16 cellular contexts compared by ENCODE assay signal in the genomic region with DNA sequence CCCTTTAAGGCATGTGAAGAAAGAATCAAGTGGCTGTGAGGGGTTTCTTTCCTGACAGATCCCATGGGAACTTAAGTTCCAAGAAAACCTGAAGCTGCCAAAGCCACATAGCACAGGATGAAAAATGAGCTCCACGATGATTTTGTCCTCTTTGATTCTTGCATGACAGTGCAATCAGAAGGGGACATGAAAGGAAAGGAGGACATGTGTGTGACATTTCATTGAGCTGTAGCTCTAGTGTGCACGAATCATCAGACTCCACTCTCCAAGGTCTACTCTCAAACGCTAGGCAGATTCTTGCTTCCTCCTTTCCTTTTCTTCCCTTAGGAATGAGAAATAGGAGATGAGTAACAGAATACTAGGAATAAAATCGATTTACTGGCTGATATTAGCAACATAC.
DNase-seq lines count a peak whose midpoint lies in the region; FAIRE-seq and TF ChIP-seq lines count a peak whose summit lies in the region.
"Had no signal": no experiment of that assay in that cellular context is flagged by ENCODE, and none has a peak within 500 bp of the region (broad histone marks: within the 10 kb centered on the region; RNA-seq: fewer than 3 reads in every experiment).

No MANE protein-coding gene starts in this region.

- H3K9me3 ChIP-seq in OCI-LY1 (ENCODE audit: low read length) = no peaks in the 10 kb centered on the region; the same call in 1 of the 2 replicates
- H3K9me3 ChIP-seq in endothelial cell of umbilical vein (replicated peaks; ENCODE audit: control insufficient read depth, insufficient read depth, low read length) = no peaks in the 10 kb centered on the region
- H3K9me3 ChIP-seq in trophoblast cell (ENCODE audit: insufficient read depth, low read depth, low read length) = no peaks in the 10 kb centered on the region
- H3K9me3 ChIP-seq: HAP-1 had no signal

- no peak overlapping the region for H3K4me3 ChIP-seq in OCI-LY1 (ENCODE audit: low read depth, low read length, poor library complexity, severe bottlenecking)
- no peak overlapping the region for H3K4me3 ChIP-seq in endothelial cell of umbilical vein (replicated peaks in 1 of 3; ENCODE audit: insufficient read depth in 1 of 3, low read depth in 1 of 3, low read length in 3 of 3)
- H3K4me3 ChIP-seq in trophoblast cell (ENCODE audit: low read depth, low read length) = no peak overlapping the region
- H3K4me3 ChIP-seq: HAP-1 had no signal

- peak overlapping the region; percentile 54 for H4K8ac ChIP-seq in trophoblast cell (ENCODE audit: low read depth, low read length)

- TF ChIP-seq CTCF in OCI-LY1 (IDR thresholded peaks at IDR 0.05; ENCODE audit: low read length) (no peak), endothelial cell of umbilical vein (IDR thresholded peaks at IDR 0.05; ENCODE audit: extremely low read depth in 1 of 2, insufficient read depth in 1 of 2, low read depth in 1 of 2, low read length in 2 of 2) (no peak)

- H3K9me1 ChIP-seq in endothelial cell of umbilical vein (replicated peaks; ENCODE audit: control insufficient read depth, extremely low read depth, insufficient read depth, low read length) = no peaks in the 10 kb centered on the region

- H3K14ac ChIP-seq in trophoblast cell (ENCODE audit: low read length) = peak overlapping the region; percentile 44

- no peak overlapping the region for H4K91ac ChIP-seq in trophoblast cell (ENCODE audit: low read depth, low read length)

- peak overlapping the region; percentile 98 for H2BK12ac ChIP-seq in trophoblast cell (ENCODE audit: low read length)

- no peak overlapping the region for H3K4ac ChIP-seq in trophoblast cell (ENCODE audit: low read depth, low read length)

- intact Hi-C loops in endothelial cell of umbilical vein (cut with micrococcal nuclease) = loop anchor here (10.0 kb wide), 1 partner anchor 490 kb away; no protein-coding TSS in a partner anchor

- peak overlapping the region; percentile 51 for H2BK120ac ChIP-seq in trophoblast cell (ENCODE audit: insufficient read depth, low read length, poor library complexity)

- DNase-seq in DMS53 treated with DMSO at 0.1 percent for 48 hours (lab: John Stamatoyannopoulos, UW; ENCODE audit: unreplicated experiment) (peak; percentile 24), endothelial cell of umbilical vein (ENCODE audit: low read depth, low spot score) (peak; percentile 55), trophoblast cell (no peak), NCI-H345 treated with DMSO at 0.1 percent for 48 hours (lab: John Stamatoyannopoulos, UW; ENCODE audit: unreplicated experiment) (no peak), ecto neural progenitor cell (ENCODE audit: low spot score) (no peak), NCI-H446 (lab: John Stamatoyannopoulos, UW) (no peak)
- DNase-seq in activated CD4-positive, alpha-beta T cell treated with anti-CD3 and anti-CD28 coated beads for 48 hours = no peak
- DNase-seq: DMS153, NCI-H1417 treated with DMSO at 0.1 percent for 48 hours, NCI-H2029, NCI-H2227 treated with DMSO at 0.1 percent for 48 hours, NCI-H526 treated with DMSO at 0.1 percent for 48 hours, PC-3 had no signal

- peak; percentile 72 for FAIRE-seq in endothelial cell of umbilical vein (lab: Jason Lieb, UNC)
- FAIRE-seq: GM12891 had no signal

- H4K12ac ChIP-seq in trophoblast cell (ENCODE audit: low read depth, low read length) = no peak overlapping the region

- H3K9ac ChIP-seq in OCI-LY1 (ENCODE audit: low read length) (peak overlapping the region; percentile 30; the same call in 1 of the 2 replicates), endothelial cell of umbilical vein (replicated peaks; ENCODE audit: extremely low read depth, insufficient read depth, low read length) (peak overlapping the region; percentile 69), trophoblast cell (ENCODE audit: low read length) (no peak overlapping the region)

- H3K27ac ChIP-seq in OCI-LY1 (ENCODE audit: low read depth, low read length, poor library complexity, severe bottlenecking) (peak overlapping the region; percentile 54), endothelial cell of umbilical vein (ENCODE audit: insufficient read depth, low read depth, low read length) (peak overlapping the region; percentile 86), trophoblast cell (ENCODE audit: low read depth, low read length) (no peak overlapping the region)

- TF ChIP-seq POLR2A in endothelial cell of umbilical vein (IDR thresholded peaks at IDR 0.05; ENCODE audit: low read depth, low read length) = no peak

- no peaks in the 10 kb centered on the region for H3K9me2 ChIP-seq in OCI-LY1 (ENCODE audit: low read depth, low read length)

- no peaks in the 10 kb centered on the region for H3K27me3 ChIP-seq in OCI-LY1 (ENCODE audit: insufficient read depth, low read length)
- no peaks in the 10 kb centered on the region for H3K27me3 ChIP-seq in endothelial cell of umbilical vein (ENCODE audit: control insufficient read depth in 2 of 2, insufficient read depth in 2 of 2, low read length in 2 of 2)
- no peaks in the 10 kb centered on the region for H3K27me3 ChIP-seq in trophoblast cell (ENCODE audit: insufficient read depth, low read length)

- dilution Hi-C loops in endothelial cell of umbilical vein (cut with MboI; ENCODE audit: extremely low pct_ligation_motif_present, low sequenced_read_pairs) = no loop called here

- no CpG with 5 or more reads among the region's 4 CpGs for WGBS in trophoblast cell (ENCODE audit: extremely low coverage, insufficient coverage, insufficient read length)

- H3K36me3 ChIP-seq in OCI-LY1 (ENCODE audit: insufficient read depth, low read length) (no peaks in the 10 kb centered on the region), endothelial cell of umbilical vein (ENCODE audit: control insufficient read depth in 2 of 2, extremely low read depth in 1 of 2, insufficient read depth in 2 of 2, low read length in 2 of 2) (no peaks in the 10 kb centered on the region), trophoblast cell (ENCODE audit: control insufficient read depth in 1 of 2, insufficient read depth in 2 of 2, low read length in 2 of 2) (no peaks in the 10 kb centered on the region)
- H3K36me3 ChIP-seq: HAP-1 had no signal

- no peak overlapping the region for H3K23ac ChIP-seq in trophoblast cell (ENCODE audit: low read length)

- CTCF ChIA-PET in endothelial cell of umbilical vein (lab: Charles Lee) = no interaction called here

- H3K18ac ChIP-seq in trophoblast cell (ENCODE audit: low read length) = peak overlapping the region; percentile 75

- no peaks in the 10 kb centered on the region for H3F3A ChIP-seq in OCI-LY1 (ENCODE audit: insufficient read depth, low read length)

- peaks cover 20% of the 10 kb centered on the region for H3K79me1 ChIP-seq in trophoblast cell (ENCODE audit: low read length)

- POLR2A ChIA-PET in endothelial cell of umbilical vein (lab: Charles Lee) = no interaction called here

- no peak overlapping the region for H2AK5ac ChIP-seq in trophoblast cell (ENCODE audit: low read length)

- H2AFZ ChIP-seq in OCI-LY1 (ENCODE audit: low read length) (no peak overlapping the region), endothelial cell of umbilical vein (ENCODE audit: low read depth, low read length) (peak overlapping the region; percentile 52), trophoblast cell (ENCODE audit: insufficient read depth, low read length, poor library complexity) (no peak overlapping the region)

- H3K4me1 ChIP-seq in OCI-LY1 (ENCODE audit: insufficient read depth, low read length, severe bottlenecking) (peaks cover 47% of the 10 kb centered on the region), endothelial cell of umbilical vein (ENCODE audit: control insufficient read depth, extremely low read depth, insufficient read depth, low read length) (peaks cover 54% of the 10 kb centered on the region), trophoblast cell (ENCODE audit: control insufficient read depth in 1 of 2, insufficient read depth in 2 of 2, low read length in 2 of 2) (peaks cover 3 to 10% of the 10 kb centered on the region in 2 experiments)
- H3K4me1 ChIP-seq: HAP-1 had no signal

- H4K20me1 ChIP-seq in OCI-LY1 (ENCODE audit: insufficient read depth, low read length) (no peaks in the 10 kb centered on the region), endothelial cell of umbilical vein (replicated peaks; ENCODE audit: control insufficient read depth, extremely low read depth, insufficient read depth, low read length) (no peaks in the 10 kb centered on the region)

- H3K79me2 ChIP-seq in OCI-LY1 (ENCODE audit: insufficient read depth, low read length) (no peaks in the 10 kb centered on the region), endothelial cell of umbilical vein (ENCODE audit: control insufficient read depth, insufficient read depth, low read length) (no peaks in the 10 kb centered on the region), trophoblast cell (ENCODE audit: control insufficient read depth, insufficient read depth, low read length, poor library complexity) (no peaks in the 10 kb centered on the region)

- BruUV-seq in endothelial cell of umbilical vein (replicated peaks; lab: Mats Ljungman, UMichigan) = no TSS peak

- H3K4me2 ChIP-seq in OCI-LY1 (ENCODE audit: low read length) (no peak overlapping the region; the same call in 1 of the 2 replicates), endothelial cell of umbilical vein (ENCODE audit: insufficient read depth, low read length) (peak overlapping the region; percentile 0), trophoblast cell (ENCODE audit: low read length) (no peak overlapping the region)

- peak overlapping the region; percentile 93 for H2BK5ac ChIP-seq in trophoblast cell (ENCODE audit: low read depth, low read length, poor library complexity)

TF ChIP-seq in endothelial cell of umbilical vein, 7 proteins besides CTCF, POLR2A, EP300 and RAD21:
- TF ChIP-seq POLR2AphosphoS5 (IDR thresholded peaks at IDR 0.05; ENCODE audit: insufficient read depth, low read depth, low read length) (no peak), FOS (IDR thresholded peaks at IDR 0.05; ENCODE audit: borderline replicate concordance, insufficient read depth, low read length) (no peak), JUN (IDR thresholded peaks at IDR 0.05; ENCODE audit: borderline replicate concordance, insufficient read depth, insufficient read length, low read depth) (no peak), GATA2 (IDR thresholded peaks at IDR 0.05; ENCODE audit: insufficient read depth, insufficient read length, low read depth, low read length) (no peak), MYC (IDR thresholded peaks at IDR 0.05; ENCODE audit: low read depth, low read length) (no peak), EZH2 (IDR thresholded peaks at IDR 0.05; ENCODE audit: borderline replicate concordance, low read depth, low read length, severe bottlenecking) (no peak)
- TF ChIP-seq, protein P1, sequence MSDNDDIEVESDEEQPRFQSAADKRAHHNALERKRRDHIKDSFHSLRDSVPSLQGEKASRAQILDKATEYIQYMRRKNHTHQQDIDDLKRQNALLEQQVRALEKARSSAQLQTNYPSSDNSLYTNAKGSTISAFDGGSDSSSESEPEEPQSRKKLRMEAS (IDR thresholded peaks at IDR 0.05; ENCODE audit: insufficient read depth, insufficient read length) = no peak

Comparison
In these comparisons a context has a peak if more than half of its experiments do, and no peak if none do; other contexts are left out.
1. DNase-seq: peak in DMS53 treated with DMSO at 0.1 percent for 48 hours (single experiment) and endothelial cell of umbilical vein (single experiment); none in trophoblast cell (0 of 2), activated CD4-positive, alpha-beta T cell treated with anti-CD3 and anti-CD28 coated beads for 48 hours (single experiment), NCI-H345 treated with DMSO at 0.1 percent for 48 hours (single experiment), ecto neural progenitor cell (single experiment) and NCI-H446 (0 of 2).